ENCODE assay signal across 1 cellular context in genomic region chr20:62686869-62687830, GRCh38.
TF ChIP-seq lines count a peak whose summit lies in the region.

No MANE protein-coding gene starts in this region.

TF ChIP-seq in HCT116, 20 proteins besides CTCF, POLR2A, EP300 and RAD21 (continued from another document):
- TF ChIP-seq, protein P1, sequence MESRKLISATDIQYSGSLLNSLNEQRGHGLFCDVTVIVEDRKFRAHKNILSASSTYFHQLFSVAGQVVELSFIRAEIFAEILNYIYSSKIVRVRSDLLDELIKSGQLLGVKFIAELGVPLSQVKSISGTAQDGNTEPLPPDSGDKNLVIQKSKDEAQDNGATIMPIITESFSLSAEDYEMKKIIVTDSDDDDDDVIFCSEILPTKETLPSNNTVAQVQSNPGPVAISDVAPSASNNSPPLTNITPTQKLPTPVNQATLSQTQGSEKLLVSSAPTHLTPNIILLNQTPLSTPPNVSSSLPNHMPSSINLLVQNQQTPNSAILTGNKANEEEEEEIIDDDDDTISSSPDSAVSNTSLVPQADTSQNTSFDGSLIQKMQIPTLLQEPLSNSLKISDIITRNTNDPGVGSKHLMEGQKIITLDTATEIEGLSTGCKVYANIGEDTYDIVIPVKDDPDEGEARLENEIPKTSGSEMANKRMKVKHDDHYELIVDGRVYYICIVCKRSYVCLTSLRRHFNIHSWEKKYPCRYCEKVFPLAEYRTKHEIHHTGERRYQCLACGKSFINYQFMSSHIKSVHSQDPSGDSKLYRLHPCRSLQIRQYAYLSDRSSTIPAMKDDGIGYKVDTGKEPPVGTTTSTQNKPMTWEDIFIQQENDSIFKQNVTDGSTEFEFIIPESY (IDR thresholded peaks at IDR 0.05; ENCODE audit: extremely low read depth, insufficient replicate concordance, low read length) = no peak
- TF ChIP-seq CEBPB (IDR thresholded peaks at IDR 0.05; ENCODE audit: low read depth) = no peak
